Comparison of ENCODE assay signal across 8 cellular contexts in genomic region chr5:124746252-124746915, GRCh38. TPM values are rescaled to one million over a fixed set of nuclear protein-coding genes. Genes with fewer than 3 reads are reported as not detected.
A peak's percentile ranks its signal among the peaks of the same experiment; 100 is the strongest.
DNase-seq lines count a peak whose midpoint lies in the region; ATAC-seq and TF ChIP-seq lines count a peak whose summit lies in the region.

TSS of gene ZNF608 (minus strand) at chr5:124746639. CDS start at chr5:124744989, 1,650 bp downstream.

- intact Hi-C loops in left colon (cut with DNase I, micrococcal nuclease): loop anchor here in 1 of 2 donors (5.0 kb wide), 1 partner anchor 94 kb away; no protein-coding TSS in a partner anchor

- H3K4me3 ChIP-seq in cardiac fibroblast (replicated peaks in 1 of 2; ENCODE audit: low read depth in 2 of 2, low read length in 2 of 2) (peak within 1 kb of the TSS; percentile 64 to 83), stomach smooth muscle (ENCODE audit: low read length in 2 of 2) (peak within 1 kb of the TSS; percentile 80 to 83)

- peak within 1 kb of the TSS; percentile 80 to 86 for H3K9ac ChIP-seq in stomach smooth muscle (ENCODE audit: low read length in 2 of 2)

- no peaks in the 10 kb centered on the region for H3K36me3 ChIP-seq in stomach smooth muscle (ENCODE audit: control insufficient read depth in 2 of 2, insufficient read depth in 2 of 2, low read length in 2 of 2)

- no peak for TF ChIP-seq CTCF in cardiac fibroblast (IDR thresholded peaks at IDR 0.05; ENCODE audit: low read depth, low read length)

- no peaks in the 10 kb centered on the region for H3K9me3 ChIP-seq in stomach smooth muscle (ENCODE audit: control insufficient read depth in 2 of 2, low read length in 2 of 2)

- peaks cover 16% of the 10 kb centered on the region for H3K4me1 ChIP-seq in stomach smooth muscle (ENCODE audit: control insufficient read depth, insufficient read depth, low read length)

- peak within 1 kb of the TSS; percentile 80 for H3K27ac ChIP-seq in stomach smooth muscle (ENCODE audit: low read length)

- ATAC-seq in left colon: no peak

- DNase-seq in NCI-H2107 treated with DMSO at 0.1 percent for 48 hours (lab: John Stamatoyannopoulos, UW; ENCODE audit: unreplicated experiment) (peak; percentile 37), NCI-H2107 (lab: John Stamatoyannopoulos, UW) (no peak), NCI-H82 treated with DMSO at 0.1 percent for 48 hours (lab: John Stamatoyannopoulos, UW; ENCODE audit: unreplicated experiment) (peak; percentile 57), cardiac fibroblast (ENCODE audit: low read depth in 2 of 2) (peak; percentile 83 to 92), left colon (peak in 1 of 2 donors; percentile 33), RKO (ENCODE audit: low spot score) (no peak)
- DNase-seq in activated CD4-positive, alpha-beta T cell treated with anti-CD3 and anti-CD28 coated beads, Interleukin-2, amount 50 U/mL, for 48 hours: no peak

- H3K27me3 ChIP-seq in stomach smooth muscle (ENCODE audit: control insufficient read depth in 1 of 2, insufficient read depth in 2 of 2, low read length in 2 of 2): no peaks in the 10 kb centered on the region

RNA-seq across cellular contexts. Expression of gene ZNF608, which starts in this region (rescaled TPM):
- 10 to 100 TPM; 16.2 to 23.1 TPM for total RNA-seq in left colon

Comparison
In these comparisons a context has a peak if more than half of its experiments do, and no peak if none do; other contexts are left out.
1. DNase-seq: peak in NCI-H2107 treated with DMSO at 0.1 percent for 48 hours (single experiment), NCI-H82 treated with DMSO at 0.1 percent for 48 hours (single experiment) and cardiac fibroblast (2 of 2); none in NCI-H2107 (single experiment), activated CD4-positive, alpha-beta T cell treated with anti-CD3 and anti-CD28 coated beads, Interleukin-2, amount 50 U/mL, for 48 hours (0 of 2) and RKO (single experiment).